ENCODE assay signal across 8 cellular contexts in genomic region chr14:23300687-23301223, GRCh38. TPM values are rescaled to one million over a fixed set of nuclear protein-coding genes. Genes with fewer than 3 reads are reported as not detected.
DNase-seq lines count a peak whose midpoint lies in the region; ATAC-seq and TF ChIP-seq lines count a peak whose summit lies in the region.

No MANE protein-coding gene starts in this region.

- H3K4me1 Mint-ChIP-seq in natural killer cell treated with Interleukin-12 subunit alpha and Interleukin-12 subunit beta and Interleukin-15 and Interleukin-18, amount 100 ng/mL, for 72 hours (ENCODE audit: low read depth in 2 of 2) = peaks cover 14 to 23% of the 10 kb centered on the region in 2 donors

- H3K4me3 ChIP-seq in AG09309 (ENCODE audit: control insufficient read depth, low read depth, low read length) = peak overlapping the region; percentile 77
- H3K4me3 ChIP-seq in HAP-1 = peak overlapping the region; percentile 82
- H3K4me3 ChIP-seq in esophagus muscularis mucosa = peak overlapping the region; percentile 69 to 84 (median 82)

- TF ChIP-seq EP300 in esophagus muscularis mucosa (IDR thresholded peaks at IDR 0.05) = no peak

- WGBS in esophagus muscularis mucosa = 1% methylated on average over 12 of the region's 13 CpGs

- TF ChIP-seq POLR2A in esophagus muscularis mucosa (IDR thresholded peaks at IDR 0.05; ENCODE audit: low read depth) = no peak

- TF ChIP-seq CTCF in AG09309 (IDR thresholded peaks at IDR 0.05; ENCODE audit: control insufficient read depth, insufficient read depth, low read depth, low read length, missing control alignments) (no peak), esophagus muscularis mucosa (IDR thresholded peaks at IDR 0.05) (peak in 1 of 3 experiments; percentile 13)

- no peaks in the 10 kb centered on the region for H3K9me3 ChIP-seq in HAP-1
- H3K9me3 ChIP-seq in esophagus muscularis mucosa = no peaks in the 10 kb centered on the region

- H3K4me1 ChIP-seq in HAP-1 (peaks cover 10% of the 10 kb centered on the region), esophagus muscularis mucosa (peaks cover 30 to 41% (median 36%) of the 10 kb centered on the region in 4 donors)

- H3K9me3 Mint-ChIP-seq in natural killer cell treated with Interleukin-12 subunit alpha and Interleukin-12 subunit beta and Interleukin-15 and Interleukin-18, amount 100 ng/mL, for 72 hours = no peaks in the 10 kb centered on the region

- no peaks in the 10 kb centered on the region for H3K27me3 Mint-ChIP-seq in natural killer cell treated with Interleukin-12 subunit alpha and Interleukin-12 subunit beta and Interleukin-15 and Interleukin-18, amount 100 ng/mL, for 72 hours

- peak overlapping the region; percentile 96 to 97 for H3K27ac Mint-ChIP-seq in natural killer cell treated with Interleukin-12 subunit alpha and Interleukin-12 subunit beta and Interleukin-15 and Interleukin-18, amount 100 ng/mL, for 72 hours

- no peaks in the 10 kb centered on the region for H3K36me3 Mint-ChIP-seq in natural killer cell treated with Interleukin-12 subunit alpha and Interleukin-12 subunit beta and Interleukin-15 and Interleukin-18, amount 100 ng/mL, for 72 hours

- no peak for DNase-seq in AG09309 (ENCODE audit: low read depth)
- peak; percentile 21 to 59 for DNase-seq in HAP-1 (ENCODE audit: low spot score in 2 of 2)
- DNase-seq in activated CD4-positive, alpha-beta T cell treated with anti-CD3 and anti-CD28 coated beads, Interleukin-2, amount 50 U/mL, for 1 hour = peak; percentile 5
- DNase-seq in esophagus muscularis mucosa (ENCODE audit: extremely low spot score) = no peak
- DNase-seq in natural killer cell treated with Interleukin-12 subunit alpha and Interleukin-12 subunit beta and Interleukin-15 and Interleukin-18, amount 100 ng/mL, for 72 hours (ENCODE audit: low spot score) = no peak

- H3K27me3 ChIP-seq in HAP-1 (ENCODE audit: low read depth) (no peaks in the 10 kb centered on the region), esophagus muscularis mucosa (no peaks in the 10 kb centered on the region)

- H3K36me3 ChIP-seq in HAP-1 (replicated peaks) = peaks cover 9% of the 10 kb centered on the region
- H3K36me3 ChIP-seq in esophagus muscularis mucosa = peaks cover 0 to 23% (median 7%) of the 10 kb centered on the region in 4 donors

- in situ Hi-C loops in HAP-1 (cut with MboI; ENCODE audit: low sequenced_read_pairs) = no loop called here

- peak overlapping the region; percentile 99 for H3K4me3 Mint-ChIP-seq in natural killer cell treated with Interleukin-12 subunit alpha and Interleukin-12 subunit beta and Interleukin-15 and Interleukin-18, amount 100 ng/mL, for 72 hours

- H3K27ac ChIP-seq in esophagus muscularis mucosa (replicated peaks in 1 of 4) = peak overlapping the region; percentile 94 to 100 (median 99)

- intact Hi-C loops in esophagus muscularis mucosa (cut with DNase I) = loop anchor here (10.0 kb wide), 2 partner anchors 176 to 1144 kb away; partner anchors contain the start of gene SDR39U1

- no peak for ATAC-seq in natural killer cell treated with Interleukin-12 subunit alpha and Interleukin-12 subunit beta and Interleukin-15 and Interleukin-18, amount 100 ng/mL, for 72 hours
- no peak for ATAC-seq in HG02852 (IDR thresholded peaks at IDR 0.05; ENCODE audit: unreplicated experiment)
- no peak for ATAC-seq in HG02938 (IDR thresholded peaks at IDR 0.05; ENCODE audit: unreplicated experiment)
- no peak for ATAC-seq in HG03280 (IDR thresholded peaks at IDR 0.05; ENCODE audit: unreplicated experiment)

RNA-seq across cellular contexts. Expression of gene PPP1R3E, which starts 1.9 kb away (rescaled TPM):
- 1 to 10 TPM; 5.4 to 6.3 (median 5.5) TPM for total RNA-seq in esophagus muscularis mucosa
- total RNA-seq in natural killer cell treated with Interleukin-12 subunit alpha and Interleukin-12 subunit beta and Interleukin-15 and Interleukin-18, amount 100 ng/mL, for 72 hours = 10 to 100 TPM; 12.4 to 18.7 TPM

RNA-seq across cellular contexts. Expression of gene BCL2L2, which starts 5.9 kb away (rescaled TPM):
- total RNA-seq in esophagus muscularis mucosa = 100 to 1,000 TPM in 3 of 4 donors, 10 to 100 TPM in 1; 92.8 to 132 (median 121) TPM
- 10 to 100 TPM; 17.5 to 26.3 TPM for total RNA-seq in natural killer cell treated with Interleukin-12 subunit alpha and Interleukin-12 subunit beta and Interleukin-15 and Interleukin-18, amount 100 ng/mL, for 72 hours

RNA-seq across cellular contexts. Expression of gene HOMEZ, which starts 14.8 kb away (rescaled TPM):
- total RNA-seq in esophagus muscularis mucosa = 10 to 100 TPM in 3 of 4 donors, 1 to 10 TPM in 1; 8.3 to 14.2 (median 12.4) TPM
- 1 to 10 TPM; 5.8 to 7.8 TPM for total RNA-seq in natural killer cell treated with Interleukin-12 subunit alpha and Interleukin-12 subunit beta and Interleukin-15 and Interleukin-18, amount 100 ng/mL, for 72 hours

RNA-seq across cellular contexts. Expression of gene PABPN1, which starts 20.5 kb away (rescaled TPM):
- total RNA-seq in esophagus muscularis mucosa = 10 to 100 TPM; 44.6 to 68.1 (median 53.9) TPM
- total RNA-seq in natural killer cell treated with Interleukin-12 subunit alpha and Interleukin-12 subunit beta and Interleukin-15 and Interleukin-18, amount 100 ng/mL, for 72 hours = 100 to 1,000 TPM; 182 to 274 TPM

RNA-seq across cellular contexts. Expression of gene SLC22A17, which starts 51.9 kb away (rescaled TPM):
- total RNA-seq in esophagus muscularis mucosa = 10 to 100 TPM; 12.5 to 36.9 (median 24.9) TPM
- total RNA-seq in natural killer cell treated with Interleukin-12 subunit alpha and Interleukin-12 subunit beta and Interleukin-15 and Interleukin-18, amount 100 ng/mL, for 72 hours = under 1 TPM in 1 of 2 donors, not detected in 1; 0.42 TPM

Comparison
In these comparisons a context has a peak if more than half of its experiments do, and no peak if none do; other contexts are left out.
1. DNase-seq: peak in HAP-1 (2 of 2) and activated CD4-positive, alpha-beta T cell treated with anti-CD3 and anti-CD28 coated beads, Interleukin-2, amount 50 U/mL, for 1 hour (single experiment); none in AG09309 (single experiment), esophagus muscularis mucosa (single experiment) and natural killer cell treated with Interleukin-12 subunit alpha and Interleukin-12 subunit beta and Interleukin-15 and Interleukin-18, amount 100 ng/mL, for 72 hours (single experiment).
2. Peak in every context shown above with its lines, with median percentiles within 50 percentile points of each other: H3K4me3 ChIP-seq.